11 cellular contexts compared by ENCODE assay signal in the genomic region with DNA sequence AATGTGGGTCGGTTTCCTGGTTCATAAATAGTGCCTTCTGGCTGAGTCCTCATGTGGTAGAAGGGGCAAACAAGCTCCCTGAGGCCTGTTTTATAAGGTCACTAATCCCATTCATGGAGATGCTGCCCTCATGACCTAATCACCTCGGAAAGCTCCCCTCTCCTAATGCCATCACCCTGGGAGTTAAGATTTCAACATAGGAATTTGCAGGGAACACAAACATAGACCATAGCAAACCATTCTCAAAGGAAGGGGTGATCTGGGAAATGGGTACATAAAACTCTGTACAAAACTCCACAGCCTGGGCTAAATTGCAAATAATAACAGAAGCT. TPM values are rescaled to one million over a fixed set of nuclear protein-coding genes. Genes with fewer than 3 reads are reported as not detected.
DNase-seq lines count a peak whose midpoint lies in the region; TF ChIP-seq lines count a peak whose summit lies in the region.
"Had no signal": no experiment of that assay in that cellular context is flagged by ENCODE, and none has a peak within 500 bp of the region (broad histone marks: within the 10 kb centered on the region; RNA-seq: fewer than 3 reads in every experiment).

No MANE protein-coding gene starts in this region.

- H2AFZ ChIP-seq in hepatocyte: no peak overlapping the region
- H2AFZ ChIP-seq: GM23248 had no signal

- H3K9me3 ChIP-seq in BLaER1 treated with 17β-estradiol and CSF1 and Interleukin-3, amounts not matched to agents 10 nM and 100 nM (replicated peaks in 1 of 11): peaks cover 2 to 27% (median 17%) of the 10 kb centered on the region in 11 experiments; a peak in 15 of 22 replicates
- H3K9me3 ChIP-seq in hepatocyte (ENCODE audit: low read depth) (no peaks in the 10 kb centered on the region), mucosa of rectum (ENCODE audit: control insufficient read depth in 2 of 2, low read length in 2 of 2) (no peaks in the 10 kb centered on the region)
- H3K9me3 ChIP-seq: Caco-2 had no signal

- TF ChIP-seq CTCF in hepatocyte (IDR thresholded peaks at IDR 0.05; ENCODE audit: poor library complexity): no peak

- no peaks in the 10 kb centered on the region for H4K20me1 ChIP-seq in BLaER1 treated with 17β-estradiol and CSF1 and Interleukin-3, amounts not matched to agents 10 nM and 100 nM
- no peaks in the 10 kb centered on the region for H4K20me1 ChIP-seq in hepatocyte (ENCODE audit: insufficient read depth, poor library complexity, severe bottlenecking)

- WGBS in hepatocyte (ENCODE audit: low lambda C conversion rate, missing lambda C conversion rate): 59% methylated on average over 2 of the region's 2 CpGs

- H3K9ac ChIP-seq in BLaER1 treated with 17β-estradiol and CSF1 and Interleukin-3, amounts not matched to agents 10 nM and 100 nM: no peak overlapping the region
- no peak overlapping the region for H3K9ac ChIP-seq in mucosa of rectum (ENCODE audit: low read depth in 1 of 2, low read length in 2 of 2)
- H3K9ac ChIP-seq: GM23248 had no signal

- H3K4me1 ChIP-seq in BLaER1 treated with 17β-estradiol and CSF1 and Interleukin-3, amounts not matched to agents 10 nM and 100 nM: peaks cover 21 to 36% (median 29%) of the 10 kb centered on the region in 10 experiments
- H3K4me1 ChIP-seq in hepatocyte (ENCODE audit: insufficient read depth): peaks cover 11% of the 10 kb centered on the region
- peaks cover 10 to 22% of the 10 kb centered on the region in 2 donors for H3K4me1 ChIP-seq in mucosa of rectum (ENCODE audit: control insufficient read depth in 2 of 2, insufficient read depth in 2 of 2, low read length in 2 of 2)

- 0 out of 22 replicates have a peak overlapping the region, but pooled peaks of 1 of the 11 experiments have one; percentile 58 for H3K27ac ChIP-seq in BLaER1 treated with 17β-estradiol and CSF1 and Interleukin-3, amounts not matched to agents 10 nM and 100 nM
- H3K27ac ChIP-seq in hepatocyte: peak overlapping the region; percentile 73
- H3K27ac ChIP-seq in mucosa of rectum (ENCODE audit: low read depth in 2 of 2, low read length in 2 of 2): peak overlapping the region; percentile 89 to 93
- H3K27ac ChIP-seq: C4-2B, GM23248 had no signal

- H3K36me3 ChIP-seq in BLaER1 treated with 17β-estradiol and CSF1 and Interleukin-3, amounts not matched to agents 10 nM and 100 nM: no peaks in the 10 kb centered on the region
- H3K36me3 ChIP-seq in hepatocyte (replicated peaks; ENCODE audit: insufficient read depth, low read depth) (no peaks in the 10 kb centered on the region), mucosa of rectum (ENCODE audit: control insufficient read depth in 2 of 2, insufficient read depth in 2 of 2, low read length in 2 of 2) (no peaks in the 10 kb centered on the region)

- DNase-seq in hepatocyte (ENCODE audit: low spot score) (no peak), NCI-H2227 (lab: John Stamatoyannopoulos, UW; ENCODE audit: unreplicated experiment) (no peak), GOT3 (lab: John Stamatoyannopoulos, UW) (no peak)
- no peak for DNase-seq in stimulated activated CD4-positive, alpha-beta T cell treated with anti-CD3 and anti-CD28 coated beads, Interleukin-4, amount 100 ng/mL, for 4 hours
- DNase-seq: Caco-2; CD4-positive, alpha-beta T cell; HCEC 1CT had no signal

- peak overlapping the region in 10 of 11 experiments; percentile 32 to 69 (median 55); a peak in 14 of 22 replicates for H3K4me2 ChIP-seq in BLaER1 treated with 17β-estradiol and CSF1 and Interleukin-3, amounts not matched to agents 10 nM and 100 nM
- H3K4me2 ChIP-seq in hepatocyte: no peak overlapping the region

- no peak overlapping the region for H3K4me3 ChIP-seq in BLaER1 treated with 17β-estradiol and CSF1 and Interleukin-3, amounts not matched to agents 10 nM and 100 nM
- H3K4me3 ChIP-seq in hepatocyte (no peak overlapping the region), mucosa of rectum (ENCODE audit: low read length in 2 of 2) (no peak overlapping the region)
- H3K4me3 ChIP-seq: GM23248 had no signal

- no peaks in the 10 kb centered on the region; a peak in 1 of 22 replicates for H3K27me3 ChIP-seq in BLaER1 treated with 17β-estradiol and CSF1 and Interleukin-3, amounts not matched to agents 10 nM and 100 nM
- H3K27me3 ChIP-seq in hepatocyte (no peaks in the 10 kb centered on the region), mucosa of rectum (ENCODE audit: control insufficient read depth in 2 of 2, insufficient read depth in 2 of 2, low read length in 2 of 2) (no peaks in the 10 kb centered on the region)

- no peaks in the 10 kb centered on the region for H3K79me2 ChIP-seq in hepatocyte

- H3K9me2 ChIP-seq in hepatocyte (replicated peaks; ENCODE audit: insufficient read depth): no peaks in the 10 kb centered on the region

RNA-seq across cellular contexts. Expression of gene ADTRP, which starts 1.5 kb away (rescaled TPM):
- 9.8 and 10.0 TPM in 2 replicates for total RNA-seq in hepatocyte
- polyA plus RNA-seq in hepatocyte: 3.6 and 4.1 TPM in 2 replicates
